ENCODE assay signal across 20 cellular contexts in the genomic region with DNA sequence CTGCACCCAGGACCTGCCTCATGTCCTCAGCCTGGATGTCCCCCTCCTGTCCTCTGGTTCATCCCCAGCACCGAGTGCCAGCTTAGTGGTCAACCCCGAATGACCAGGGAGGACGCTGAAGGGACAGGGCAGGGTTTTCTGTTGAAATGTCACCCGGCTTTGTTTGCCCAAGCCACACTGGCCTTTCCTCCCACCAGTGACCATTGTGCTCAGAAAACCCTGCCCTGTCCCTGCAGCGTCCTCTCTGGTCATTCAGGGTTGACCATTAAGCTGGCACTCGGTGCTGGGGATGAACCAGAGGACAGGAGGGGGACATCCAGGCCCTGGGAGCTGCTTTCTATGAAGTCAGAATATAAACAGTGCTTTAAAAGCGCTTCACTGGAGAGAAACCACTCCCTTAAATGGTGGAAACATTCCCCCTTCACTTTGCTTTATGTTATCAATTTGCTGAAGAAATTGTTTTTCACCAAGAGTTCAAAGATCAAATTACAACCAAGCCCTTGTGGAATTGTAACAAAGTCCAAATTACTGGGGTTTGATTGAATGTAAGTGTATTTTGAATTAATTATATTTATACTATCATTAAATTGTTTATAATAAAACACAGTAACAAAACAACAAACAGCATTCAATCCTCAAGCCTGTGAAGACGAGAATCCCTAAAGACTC. TPM values are rescaled to one million over a fixed set of nuclear protein-coding genes. Genes with fewer than 3 reads are reported as not detected.
DNase-seq lines count a peak whose midpoint lies in the region; ATAC-seq and TF ChIP-seq lines count a peak whose summit lies in the region.
"Had no signal": no experiment of that assay in that cellular context is flagged by ENCODE, and none has a peak within 500 bp of the region (broad histone marks: within the 10 kb centered on the region; RNA-seq: fewer than 3 reads in every experiment).

No MANE protein-coding gene starts in this region.

- H3K9me3 ChIP-seq in IMR-90 (ENCODE audit: control insufficient read depth, insufficient read depth, low read length) (no peaks in the 10 kb centered on the region), ovary (no peaks in the 10 kb centered on the region), tibial artery (no peaks in the 10 kb centered on the region)
- H3K9me3 ChIP-seq: Caco-2 had no signal

- H2BK120ac ChIP-seq in IMR-90 (ENCODE audit: low read depth, low read length): no peak overlapping the region

- H3K23ac ChIP-seq in IMR-90 (ENCODE audit: low read depth, low read length): no peak overlapping the region; the same call in 1 of the 2 replicates

- H3K79me1 ChIP-seq in IMR-90 (ENCODE audit: low read depth in 1 of 2, low read length in 2 of 2): peaks cover 6 to 22% of the 10 kb centered on the region in 2 experiments

- no peak overlapping the region for H2AK9ac ChIP-seq in IMR-90 (replicated peaks; ENCODE audit: low read depth, low read length, poor library complexity)

- POLR2A ChIA-PET in IMR-90 (lab: Charles Lee; ENCODE audit: unreplicated experiment): interaction anchor here (0.5 kb wide), 1 partner anchor 333 kb away, joined by 7 read pairs; no protein-coding TSS in a partner anchor

- dilution Hi-C loops in IMR-90 (cut with HindIII; ENCODE audit: low sequenced_read_pairs, unreplicated experiment): no loop called here

- BruUV-seq in IMR-90 (replicated peaks; lab: Mats Ljungman, UMichigan): no TSS peak

- peaks cover 9 to 24% (median 17%) of the 10 kb centered on the region in 3 donors for H3K36me3 Mint-ChIP-seq in immature natural killer cell
- H3K36me3 Mint-ChIP-seq in stimulated activated effector memory CD8-positive, alpha-beta T cell treated with anti-CD3 and anti-CD28 coated beads, Interleukin-12 subunit alpha, Interleukin-12 subunit beta, amount 100 ng/mL, for 72 hours: peaks cover 85% of the 10 kb centered on the region

- peak overlapping the region; percentile 24; the same call in 1 of the 2 replicates for H4K5ac ChIP-seq in IMR-90 (ENCODE audit: low read depth, low read length)

- in situ Hi-C loops in IMR-90 (cut with MboI; ENCODE audit: low sequenced_read_pairs): no loop called here

- TF ChIP-seq RAD21 in IMR-90 (IDR thresholded peaks at IDR 0.05; ENCODE audit: low read length): no peak

- no peak overlapping the region for H2BK15ac ChIP-seq in IMR-90 (ENCODE audit: low read depth, low read length)

- H4K20me1 ChIP-seq in IMR-90 (ENCODE audit: insufficient read depth, low read length): no peaks in the 10 kb centered on the region; the same call in 1 of the 2 replicates

- H3K9ac ChIP-seq in IMR-90 (ENCODE audit: low read depth, low read length): no peak overlapping the region

- no peaks in the 10 kb centered on the region for H3K9me3 Mint-ChIP-seq in immature natural killer cell
- H3K9me3 Mint-ChIP-seq in stimulated activated effector memory CD8-positive, alpha-beta T cell treated with anti-CD3 and anti-CD28 coated beads, Interleukin-12 subunit alpha, Interleukin-12 subunit beta, amount 100 ng/mL, for 72 hours: no peaks in the 10 kb centered on the region
- H3K9me3 Mint-ChIP-seq: CD4-positive, CD25-positive, alpha-beta regulatory T cell had no signal

- H3K27ac ChIP-seq in IMR-90 (ENCODE audit: insufficient read depth, low read length) (peak overlapping the region; percentile 15; the same call in 1 of the 2 replicates), ovary (peak overlapping the region; percentile 12 to 45), tibial artery (peak overlapping the region; percentile 33 to 48)

- no peak for DNase-seq in IMR-90
- DNase-seq in left lobe of liver (ENCODE audit: low spot score): peak; percentile 84
- no peak for DNase-seq in ovary
- no peak for DNase-seq in tibial artery
- DNase-seq in immature natural killer cell: no peak
- no peak for DNase-seq in NCI-H1048 (lab: John Stamatoyannopoulos, UW)
- no peak for DNase-seq in stimulated activated effector memory CD8-positive, alpha-beta T cell treated with anti-CD3 and anti-CD28 coated beads, Interleukin-12 subunit alpha, Interleukin-12 subunit beta, amount 100 ng/mL, for 72 hours (ENCODE audit: low spot score in 2 of 2)
- DNase-seq in NCI-H2081 (lab: John Stamatoyannopoulos, UW): no peak
- DNase-seq: Caco-2; CD4-positive, CD25-positive, alpha-beta regulatory T cell; DMS153; GF-D8; KG1; NCI-H1694 treated with DMSO at 0.1 percent for 48 hours; NCI-H2107; NCI-H510A; NCI-H774; OCI-M1; SHP77 had no signal

- H3K4me3 Mint-ChIP-seq in immature natural killer cell: no peak overlapping the region
- no peak overlapping the region for H3K4me3 Mint-ChIP-seq in stimulated activated effector memory CD8-positive, alpha-beta T cell treated with anti-CD3 and anti-CD28 coated beads, Interleukin-12 subunit alpha, Interleukin-12 subunit beta, amount 100 ng/mL, for 72 hours
- H3K4me3 Mint-ChIP-seq: B cell; CD4-positive, CD25-positive, alpha-beta regulatory T cell had no signal

- no peak overlapping the region for H2AK5ac ChIP-seq in IMR-90 (ENCODE audit: low read depth, low read length)

- H3K4me3 ChIP-seq in IMR-90 (ENCODE audit: insufficient read depth, low read depth, low read length) (no peak overlapping the region), ovary (no peak overlapping the region), tibial artery (no peak overlapping the region)

- H2AFZ ChIP-seq in IMR-90 (replicated peaks; ENCODE audit: low read length, poor library complexity): no peak overlapping the region

- TF ChIP-seq CTCF in IMR-90 (conservative IDR thresholded peaks at IDR 0.05; ENCODE audit: low read depth, low read length) (no peak), ovary (IDR thresholded peaks at IDR 0.05) (no peak), tibial artery (IDR thresholded peaks at IDR 0.05) (no peak)

- 0 out of 2 replicates have a peak, but pooled peaks cover 2% of the 10 kb centered on the region for H3K9me1 ChIP-seq in IMR-90 (ENCODE audit: insufficient read depth, low read length)

- no peak overlapping the region for H4K8ac ChIP-seq in IMR-90 (ENCODE audit: low read depth in 2 of 2, low read length in 2 of 2)

- no CpG with 5 or more reads among the region's 8 CpGs for WGBS in IMR-90 (ENCODE audit: extremely low coverage in 2 of 2, insufficient read length in 1 of 2), 2 experiments
- WGBS in ovary, 3 donors: 52 to 69% (median 56%) methylated on average over 8 of the region's 8 CpGs

- CTCF ChIA-PET in IMR-90 (lab: Yijun Ruan, JAX): interaction anchor here (1.6 kb wide), 1 partner anchor 40 kb away, joined by 4 read pairs; no protein-coding TSS in a partner anchor

- no peak overlapping the region for H2BK20ac ChIP-seq in IMR-90 (ENCODE audit: low read depth, low read length)

- H3K14ac ChIP-seq in IMR-90 (replicated peaks; ENCODE audit: low read depth, low read length): no peak overlapping the region

- H3K4me2 ChIP-seq in IMR-90 (ENCODE audit: low read depth, low read length): no peak overlapping the region

- H3K4ac ChIP-seq in IMR-90 (ENCODE audit: low read depth, low read length): no peak overlapping the region

- peaks cover 0 to 5% of the 10 kb centered on the region in 2 donors for H3K4me1 Mint-ChIP-seq in immature natural killer cell
- peaks cover 6% of the 10 kb centered on the region for H3K4me1 Mint-ChIP-seq in stimulated activated effector memory CD8-positive, alpha-beta T cell treated with anti-CD3 and anti-CD28 coated beads, Interleukin-12 subunit alpha, Interleukin-12 subunit beta, amount 100 ng/mL, for 72 hours

- ATAC-seq in IMR-90 (ENCODE audit: low read depth) (no peak; the same call in 1 of the 2 replicates), left lobe of liver (peak; percentile 88)
- ATAC-seq in stimulated activated effector memory CD8-positive, alpha-beta T cell treated with anti-CD3 and anti-CD28 coated beads, Interleukin-12 subunit alpha, Interleukin-12 subunit beta, amount 100 ng/mL, for 72 hours: no peak

- H3K4me1 ChIP-seq in IMR-90 (ENCODE audit: control insufficient read depth, insufficient read depth, low read length): peaks cover 3% of the 10 kb centered on the region; the same call in 1 of the 2 replicates
- H3K4me1 ChIP-seq in ovary (ENCODE audit: insufficient read depth): peaks cover 10% of the 10 kb centered on the region
- peaks cover 0 to 5% (median 0%) of the 10 kb centered on the region in 4 donors for H3K4me1 ChIP-seq in tibial artery
- H3K4me1 ChIP-seq: Caco-2 had no signal

- peaks cover 0 to 2% (median 0%) of the 10 kb centered on the region in 3 donors for H3K27me3 Mint-ChIP-seq in immature natural killer cell (ENCODE audit: low read depth in 3 of 3)
- H3K27me3 Mint-ChIP-seq: B cell; CD4-positive, CD25-positive, alpha-beta regulatory T cell had no signal

- no peak overlapping the region; the same call in 1 of the 2 replicates for H3K18ac ChIP-seq in IMR-90 (ENCODE audit: low read depth, low read length)

- H2BK5ac ChIP-seq in IMR-90 (ENCODE audit: low read depth, low read length, poor library complexity, severe bottlenecking): no peak overlapping the region

- H3K56ac ChIP-seq in IMR-90 (ENCODE audit: extremely low read depth, insufficient read depth, low read length): no peak overlapping the region

- TF ChIP-seq EP300 in ovary (IDR thresholded peaks at IDR 0.05): no peak

- H4K91ac ChIP-seq in IMR-90 (ENCODE audit: insufficient read depth, low read depth, low read length): no peak overlapping the region

- intact Hi-C loops in IMR-90 (cut with micrococcal nuclease): no loop called here
- intact Hi-C loops in ovary (cut with DNase I): no loop called here
- intact Hi-C loops in tibial artery (cut with DNase I; ENCODE audit: low total_unique reads): no loop called here

- H3K27ac Mint-ChIP-seq in immature natural killer cell: no peak overlapping the region
- no peak overlapping the region for H3K27ac Mint-ChIP-seq in stimulated activated effector memory CD8-positive, alpha-beta T cell treated with anti-CD3 and anti-CD28 coated beads, Interleukin-12 subunit alpha, Interleukin-12 subunit beta, amount 100 ng/mL, for 72 hours
- H3K27ac Mint-ChIP-seq: CD4-positive, CD25-positive, alpha-beta regulatory T cell had no signal

- TF ChIP-seq POLR2A in IMR-90 (IDR thresholded peaks at IDR 0.05; ENCODE audit: low read depth, low read length) (no peak), ovary (IDR thresholded peaks at IDR 0.05) (no peak)

- H3K27me3 ChIP-seq in IMR-90 (ENCODE audit: control insufficient read depth, insufficient read depth, low read length) (no peaks in the 10 kb centered on the region), ovary (no peaks in the 10 kb centered on the region), tibial artery (no peaks in the 10 kb centered on the region)

- H3K36me3 ChIP-seq in IMR-90 (ENCODE audit: control insufficient read depth, insufficient read depth, low read length) (peaks cover 54% of the 10 kb centered on the region), ovary (no peaks in the 10 kb centered on the region), tibial artery (peaks cover 26 to 88% (median 66%) of the 10 kb centered on the region in 3 donors)

RNA-seq across cellular contexts. Expression of gene CARS2, which starts 21.4 kb away (rescaled TPM):
- total RNA-seq in IMR-90 (2012; rRNA removed) (71.4 and 76.2 TPM in 2 replicates), left lobe of liver (33.9 TPM), ovary (10 to 100 TPM; 34.1 to 56.7 (median 44.3) TPM)
- polyA plus RNA-seq in IMR-90 (2012; rRNA removed) (75.1 and 76.4 TPM in 2 replicates), ovary (10 to 100 TPM; 41.3 to 65.2 TPM), immature natural killer cell (10 to 100 TPM; 40.8 to 54.5 (median 40.8) TPM)
- 40.3 and 63.1 TPM in 2 replicates for polyA plus RNA-seq in IMR-90 (2012; cell fraction: cytosol; rRNA removed)
- polyA plus RNA-seq in IMR-90 (2012; cell fraction: nucleus; rRNA removed; ENCODE audit: low replicate concordance): 266 and 332 TPM in 2 replicates

RNA-seq across cellular contexts. Expression of gene ING1, which starts 29.0 kb away (rescaled TPM):
- total RNA-seq in IMR-90 (2012; rRNA removed) (9.1 and 11.7 TPM in 2 replicates), left lobe of liver (15.2 TPM), ovary (10 to 100 TPM; 15.2 to 34.5 (median 19.1) TPM)
- polyA plus RNA-seq in IMR-90 (2012; rRNA removed) (13.5 and 17.5 TPM in 2 replicates), ovary (10 to 100 TPM; 11.2 to 30.3 TPM), immature natural killer cell (10 to 100 TPM; 12.6 to 20.1 (median 17.6) TPM)
- 12.9 and 25.4 TPM in 2 replicates for polyA plus RNA-seq in IMR-90 (2012; cell fraction: cytosol; rRNA removed)
- polyA plus RNA-seq in IMR-90 (2012; cell fraction: nucleus; rRNA removed; ENCODE audit: low replicate concordance): 22.3 and 33.7 TPM in 2 replicates
